Comparison of ENCODE assay signal across 10 cellular contexts in the genomic region with DNA sequence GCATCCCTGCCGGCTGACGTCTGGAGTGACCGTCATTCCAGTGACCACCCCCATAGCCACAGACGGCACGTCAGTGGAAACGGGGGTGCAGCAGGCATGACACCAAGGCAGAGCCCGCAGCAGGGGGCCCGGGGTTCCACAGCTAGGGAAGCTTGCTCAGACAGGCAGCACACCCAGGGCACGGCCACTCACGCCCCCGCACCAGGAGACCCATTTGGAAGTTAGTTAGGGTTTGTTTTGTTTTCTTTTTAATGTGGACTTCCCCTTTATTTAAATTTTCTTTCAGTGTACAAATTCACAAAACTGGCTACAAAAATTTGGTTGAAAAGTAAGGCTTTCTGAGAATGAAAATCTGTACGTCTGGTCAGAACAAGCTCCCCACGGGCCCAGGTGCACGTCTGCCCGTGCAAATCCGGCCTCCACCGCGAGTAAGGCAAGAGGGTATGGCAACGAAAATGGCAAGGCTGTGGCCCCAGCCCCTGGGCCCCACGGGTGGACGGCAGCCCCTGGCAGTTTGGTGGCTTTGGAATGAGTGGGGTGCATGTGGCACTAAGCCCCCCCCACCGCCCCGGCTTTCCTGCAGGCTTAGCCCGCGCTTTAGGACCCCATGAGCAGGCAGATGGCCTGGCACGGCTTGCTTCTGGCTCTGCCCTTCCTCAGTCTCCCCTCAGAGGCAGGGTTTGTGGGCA.
DNase-seq lines count a peak whose midpoint lies in the region; ATAC-seq and TF ChIP-seq lines count a peak whose summit lies in the region.
"Had no signal": no experiment of that assay in that cellular context is flagged by ENCODE, and none has a peak within 500 bp of the region (broad histone marks: within the 10 kb centered on the region; RNA-seq: fewer than 3 reads in every experiment).

No MANE protein-coding gene starts in this region.

- no peak overlapping the region for H3K23ac ChIP-seq in neuronal stem cell (ENCODE audit: low read depth, low read length, poor library complexity)

- H3K18ac ChIP-seq in neuronal stem cell (ENCODE audit: low read length) = no peak overlapping the region

- DNase-seq in neuronal stem cell (ENCODE audit: low spot score) (no peak), NCI-H1092 treated with DMSO at 0.1 percent for 48 hours (lab: John Stamatoyannopoulos, UW) (no peak), D341Med (ENCODE audit: low spot score) (no peak), NCI-H2081 (lab: John Stamatoyannopoulos, UW) (no peak), HuH-7 (ENCODE audit: low spot score) (no peak)
- DNase-seq: activated CD4-positive, alpha-beta memory T cell treated with anti-CD3 and anti-CD28 coated beads for 36 hours; hippocampal formation had no signal

- H3K4ac ChIP-seq in neuronal stem cell (ENCODE audit: low read length) = no peak overlapping the region

- H3K36me3 ChIP-seq in OCI-LY3 (replicated peaks; ENCODE audit: low read depth, low read length) = no peaks in the 10 kb centered on the region
- H3K36me3 ChIP-seq in neuronal stem cell (replicated peaks in 1 of 2; ENCODE audit: control insufficient read depth in 2 of 2, insufficient read depth in 2 of 2, low read length in 2 of 2) = peaks cover 13 to 25% of the 10 kb centered on the region in 2 donors

- H3K27ac ChIP-seq in OCI-LY3 (ENCODE audit: low read length) (no peak overlapping the region), neuronal stem cell (replicated peaks; ENCODE audit: low read length) (no peak overlapping the region)

- peak overlapping the region; percentile 52 for H3K4me2 ChIP-seq in OCI-LY3 (ENCODE audit: low read length)
- H3K4me2 ChIP-seq in neuronal stem cell (ENCODE audit: insufficient read depth, low read length, poor library complexity, severe bottlenecking) = no peak overlapping the region

- H3K4me3 ChIP-seq in OCI-LY3 (ENCODE audit: low read length) (no peak overlapping the region), neuronal stem cell (ENCODE audit: low read length in 2 of 2) (no peak overlapping the region)

- TF ChIP-seq CTCF in OCI-LY3 (IDR thresholded peaks at IDR 0.05; ENCODE audit: low read depth, low read length) = no peak

- H3K14ac ChIP-seq in neuronal stem cell (ENCODE audit: low read length) = no peak overlapping the region

- peaks cover 55% of the 10 kb centered on the region for H4K20me1 ChIP-seq in OCI-LY3 (ENCODE audit: insufficient read depth, low read length)

- H3K79me1 ChIP-seq in neuronal stem cell (ENCODE audit: low read depth, low read length) = peaks cover 24% of the 10 kb centered on the region

- H2BK5ac ChIP-seq in neuronal stem cell (ENCODE audit: low read length) = peak overlapping the region; percentile 35

- no peak overlapping the region for H2AFZ ChIP-seq in OCI-LY3 (ENCODE audit: low read depth, low read length)
- no peak overlapping the region for H2AFZ ChIP-seq in neuronal stem cell (ENCODE audit: low read length)

- H3K79me2 ChIP-seq in OCI-LY3 (ENCODE audit: low read length) = no peaks in the 10 kb centered on the region

- no peak overlapping the region for H2BK15ac ChIP-seq in neuronal stem cell (ENCODE audit: low read length)

- no peak overlapping the region for H2AK5ac ChIP-seq in neuronal stem cell (ENCODE audit: low read depth, low read length)

- no peak overlapping the region for H2BK120ac ChIP-seq in neuronal stem cell (ENCODE audit: low read depth, low read length)

- H3K4me1 ChIP-seq in OCI-LY3 (ENCODE audit: low read length) (peaks cover 18% of the 10 kb centered on the region), neuronal stem cell (ENCODE audit: control insufficient read depth in 2 of 2, insufficient read depth in 1 of 2, low read depth in 1 of 2, low read length in 2 of 2) (peaks cover 0 to 24% of the 10 kb centered on the region in 2 donors)

- ATAC-seq in GM18498 (IDR thresholded peaks at IDR 0.05; ENCODE audit: unreplicated experiment) (peak; percentile 55), GM21786 (IDR thresholded peaks at IDR 0.05; ENCODE audit: unreplicated experiment) (peak; percentile 48)

- H3K9ac ChIP-seq in OCI-LY3 (ENCODE audit: low read length) = no peak overlapping the region
- H3K9ac ChIP-seq in neuronal stem cell (ENCODE audit: low read depth, low read length, poor library complexity) = no peak overlapping the region

- no peak overlapping the region for H4K91ac ChIP-seq in neuronal stem cell (ENCODE audit: low read depth, low read length, poor library complexity)

- H4K8ac ChIP-seq in neuronal stem cell (ENCODE audit: low read depth, low read length) = no peak overlapping the region

- no peaks in the 10 kb centered on the region for H3K9me3 ChIP-seq in OCI-LY3 (ENCODE audit: insufficient read depth, low read length)
- H3K9me3 ChIP-seq in neuronal stem cell (replicated peaks in 1 of 2; ENCODE audit: control insufficient read depth in 2 of 2, insufficient read depth in 1 of 2, low read depth in 1 of 2, low read length in 2 of 2) = no peaks in the 10 kb centered on the region

- peak overlapping the region; percentile 41 for H2BK12ac ChIP-seq in neuronal stem cell (ENCODE audit: low read length)

- H3K27me3 ChIP-seq in OCI-LY3 (ENCODE audit: low read depth, low read length) (no peaks in the 10 kb centered on the region), neuronal stem cell (ENCODE audit: control insufficient read depth in 3 of 3, insufficient read depth in 3 of 3, low read depth in 1 of 3, low read length in 3 of 3) (no peaks in the 10 kb centered on the region)

- WGBS in neuronal stem cell (ENCODE audit: extremely low coverage in 2 of 2, insufficient read length in 2 of 2, insufficient replicate concordance in 1 of 2), 2 donors = no CpG with 5 or more reads among the region's 26 CpGs
